ENCODE assay signal across 20 cellular contexts in the genomic region with DNA sequence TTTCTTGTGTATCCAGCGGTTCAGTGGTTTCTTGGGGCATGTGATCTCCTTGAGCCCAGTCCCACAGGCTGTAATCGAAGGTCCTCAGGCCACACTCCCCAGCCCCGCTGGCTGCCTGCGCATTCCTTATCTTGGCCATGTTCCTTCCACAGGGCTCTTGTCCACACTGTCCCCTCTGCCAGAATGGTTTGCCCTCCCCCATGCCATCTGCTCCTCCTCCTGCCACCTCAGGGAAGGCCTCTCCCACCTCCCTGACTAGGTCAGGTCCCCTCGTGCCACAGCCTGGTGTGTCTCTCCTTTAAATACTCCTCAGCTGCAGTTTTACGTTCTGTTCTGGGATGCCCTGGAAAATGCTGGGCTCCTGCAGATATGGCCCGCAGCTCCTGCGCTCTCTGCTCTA. TPM values are rescaled to one million over a fixed set of nuclear protein-coding genes. Genes with fewer than 3 reads are reported as not detected.
"Had no signal": no experiment of that assay in that cellular context is flagged by ENCODE, and none has a peak within 500 bp of the region (broad histone marks: within the 10 kb centered on the region; RNA-seq: fewer than 3 reads in every experiment).

No MANE protein-coding gene starts in this region.

- H3K9me3 ChIP-seq: esophagus muscularis mucosa, left lung, psoas muscle, right lobe of liver, tibial artery, vagina had no signal

- ATAC-seq: activated CD8-positive, alpha-beta T cell treated with anti-CD3 and anti-CD28 coated beads for 36 hours; activated T-cell treated with anti-CD3 and anti-CD28 coated beads, Interleukin-2, amount 50 U/mL, for 72 hours; left lung; psoas muscle; right lobe of liver; SK-N-SH treated with all-trans-retinoic acid at 6 μM for 48 hours; WTC11 had no signal

- H3K36me3 ChIP-seq: cardiac muscle cell, esophagus muscularis mucosa, right lobe of liver, tibial artery, vagina had no signal

- DNase-seq: activated CD4-positive, alpha-beta T cell treated with anti-CD3 and anti-CD28 coated beads for 48 hours; activated CD8-positive, alpha-beta T cell treated with anti-CD3 and anti-CD28 coated beads for 36 hours; activated gamma-delta T cell treated with Interleukin-2 at 50 U/mL for 16 hours; activated T-cell treated with anti-CD3 and anti-CD28 coated beads, Interleukin-2, amount 50 U/mL, for 72 hours; islet precursor cell; nephron progenitor cell; psoas muscle; right lobe of liver; T-helper 1 cell; T1000; tibial artery had no signal

- H3K27me3 ChIP-seq: cardiac muscle cell, esophagus muscularis mucosa, hepatocyte, left lung, right lobe of liver, tibial artery, vagina had no signal

- H2AFZ ChIP-seq: hepatocyte had no signal

- H3K4me3 Mint-ChIP-seq: activated CD8-positive, alpha-beta T cell treated with anti-CD3 and anti-CD28 coated beads for 36 hours; activated T-cell treated with anti-CD3 and anti-CD28 coated beads, Interleukin-2, amount 50 U/mL, for 72 hours; nephron progenitor cell; WTC11 had no signal

- H3K27ac ChIP-seq: cardiac muscle cell, esophagus muscularis mucosa, hepatocyte, left lung, psoas muscle, right lobe of liver, tibial artery, vagina had no signal

- H3K9me3 Mint-ChIP-seq: activated CD8-positive, alpha-beta T cell treated with anti-CD3 and anti-CD28 coated beads for 36 hours; activated T-cell treated with anti-CD3 and anti-CD28 coated beads, Interleukin-2, amount 50 U/mL, for 72 hours had no signal

- H3K4me3 ChIP-seq: cardiac muscle cell, esophagus muscularis mucosa, hepatocyte, left lung, psoas muscle, right lobe of liver, smooth muscle cell, tibial artery, vagina had no signal

- H3K4me2 ChIP-seq: hepatocyte, smooth muscle cell had no signal

- H3K4me1 Mint-ChIP-seq: nephron progenitor cell had no signal

- H3K27me3 Mint-ChIP-seq: activated CD8-positive, alpha-beta T cell treated with anti-CD3 and anti-CD28 coated beads for 36 hours had no signal

- H3K27ac Mint-ChIP-seq: activated CD8-positive, alpha-beta T cell treated with anti-CD3 and anti-CD28 coated beads for 36 hours; activated T-cell treated with anti-CD3 and anti-CD28 coated beads, Interleukin-2, amount 50 U/mL, for 72 hours; nephron progenitor cell; WTC11 had no signal

- H3K4me1 ChIP-seq: esophagus muscularis mucosa, psoas muscle, vagina had no signal

RNA-seq across cellular contexts. Expression of a gene that starts 12.1 kb away (rescaled TPM):
- total RNA-seq: cardiac muscle cell had no signal
- polyA plus RNA-seq: cardiac muscle cell had no signal

RNA-seq across cellular contexts. Expression of a gene that starts 15.5 kb away (rescaled TPM):
- total RNA-seq: activated CD8-positive, alpha-beta T cell treated with anti-CD3 and anti-CD28 coated beads for 36 hours; hepatocyte; osteocyte; smooth muscle cell; vagina; WTC11 had no signal
- polyA plus RNA-seq: hepatocyte, smooth muscle cell had no signal
